ENCODE assay signal across 1 cellular context in genomic region chr11:61738776-61739175, GRCh38.
A peak's percentile ranks its signal among the peaks of the same experiment; 100 is the strongest.
TF ChIP-seq lines count a peak whose summit lies in the region.

No MANE protein-coding gene starts in this region.

TF ChIP-seq in HepG2, 621 proteins besides CTCF, POLR2A, EP300 and RAD21:
- TF ChIP-seq LCORL (IDR thresholded peaks at IDR 0.05) (no peak), LCORL (CRISPR knock-in tag; IDR thresholded peaks at IDR 0.05) (no peak), ZNF747 (CRISPR knock-in tag; IDR thresholded peaks at IDR 0.05; ENCODE audit: borderline replicate concordance) (no peak), HCFC1 (IDR thresholded peaks at IDR 0.05; ENCODE audit: low read depth, low read length) (no peak), AGO2 (optimal IDR thresholded peaks at IDR 0.05; ENCODE audit: low read depth, low read length) (peak; percentile 5), SMC3 (IDR thresholded peaks at IDR 0.05; ENCODE audit: low read length) (no peak)
